Comparison of ENCODE assay signal across 28 cellular contexts in genomic region chr7:16399916-16400895, GRCh38. TPM values are rescaled to one million over a fixed set of nuclear protein-coding genes. Genes with fewer than 3 reads are reported as not detected.
DNase-seq lines count a peak whose midpoint lies in the region; FAIRE-seq and TF ChIP-seq lines count a peak whose summit lies in the region.
"Had no signal": no experiment of that assay in that cellular context is flagged by ENCODE, and none has a peak within 500 bp of the region (broad histone marks: within the 10 kb centered on the region; RNA-seq: fewer than 3 reads in every experiment).

No MANE protein-coding gene starts in this region.

- H3K27me3 Mint-ChIP-seq in progenitor cell of endocrine pancreas, result no peaks in the 10 kb centered on the region
- H3K27me3 Mint-ChIP-seq: activated CD4-positive, alpha-beta T cell treated with anti-CD3 and anti-CD28 coated beads for 36 hours had no signal

- no peaks in the 10 kb centered on the region for H4K20me1 ChIP-seq in endothelial cell of umbilical vein (replicated peaks; ENCODE audit: control insufficient read depth, extremely low read depth, insufficient read depth, low read length)

- peaks cover 43% of the 10 kb centered on the region for H3K36me3 Mint-ChIP-seq in progenitor cell of endocrine pancreas (ENCODE audit: insufficient read depth)

- no peaks in the 10 kb centered on the region for H3K9me1 ChIP-seq in endothelial cell of umbilical vein (replicated peaks; ENCODE audit: control insufficient read depth, extremely low read depth, insufficient read depth, low read length)

- TF ChIP-seq CTCF in endothelial cell of umbilical vein (IDR thresholded peaks at IDR 0.05; ENCODE audit: extremely low read depth in 1 of 2, insufficient read depth in 1 of 2, low read depth in 1 of 2, low read length in 2 of 2) (no peak), progenitor cell of endocrine pancreas (IDR thresholded peaks at IDR 0.05; ENCODE audit: unreplicated experiment) (no peak), D721Med (IDR thresholded peaks at IDR 0.05; ENCODE audit: insufficient read depth, missing control alignments) (no peak), BE2C (IDR thresholded peaks at IDR 0.05; ENCODE audit: low read depth, low read length) (no peak)

- H3K27ac ChIP-seq in endothelial cell of umbilical vein (ENCODE audit: insufficient read depth, low read depth, low read length), result no peak overlapping the region
- H3K27ac ChIP-seq: left ventricle myocardium inferior, neural progenitor cell, prostate gland, sigmoid colon, tibial nerve had no signal

- no peak for FAIRE-seq in endothelial cell of umbilical vein (lab: Jason Lieb, UNC)
- no peak for FAIRE-seq in D721Med (lab: Jason Lieb, UNC)
- FAIRE-seq: H54, RCC 7860 had no signal

- no peaks in the 10 kb centered on the region for H3K79me2 ChIP-seq in endothelial cell of umbilical vein (ENCODE audit: control insufficient read depth, insufficient read depth, low read length)

- no TSS peak for BruUV-seq in endothelial cell of umbilical vein (replicated peaks; lab: Mats Ljungman, UMichigan)

- no peak overlapping the region for H3K9ac ChIP-seq in endothelial cell of umbilical vein (replicated peaks; ENCODE audit: extremely low read depth, insufficient read depth, low read length)
- H3K9ac ChIP-seq: neural progenitor cell had no signal

- no peak overlapping the region for H3K4me2 ChIP-seq in endothelial cell of umbilical vein (ENCODE audit: insufficient read depth, low read length)
- H3K4me2 ChIP-seq: neural progenitor cell had no signal

- peaks cover 38% of the 10 kb centered on the region for H3K9me3 Mint-ChIP-seq in progenitor cell of endocrine pancreas (ENCODE audit: low read depth)

- H3K4me1 ChIP-seq in endothelial cell of umbilical vein (ENCODE audit: control insufficient read depth, extremely low read depth, insufficient read depth, low read length), result no peaks in the 10 kb centered on the region
- H3K4me1 ChIP-seq in BE2C, result no peaks in the 10 kb centered on the region
- H3K4me1 ChIP-seq: left ventricle myocardium inferior, neural progenitor cell, prostate gland, sigmoid colon, tibial nerve had no signal

- peak; percentile 37 for DNase-seq in H4 (ENCODE audit: low spot score)
- peak; percentile 3 for DNase-seq in SK-N-DZ (ENCODE audit: low spot score)
- peak; percentile 1 for DNase-seq in endothelial cell of umbilical vein (ENCODE audit: low read depth, low spot score)
- no peak for DNase-seq in progenitor cell of endocrine pancreas (ENCODE audit: low spot score, unreplicated experiment)
- DNase-seq in D721Med (ENCODE audit: insufficient read length, low spot score), result no peak
- DNase-seq in HuH-7.5 (ENCODE audit: low spot score), result no peak
- DNase-seq in BE2C, result no peak
- DNase-seq: activated CD4-positive, alpha-beta T cell treated with anti-CD3 and anti-CD28 coated beads for 36 hours; activated naive CD4-positive, alpha-beta T cell treated with anti-CD3 and anti-CD28 coated beads, Interleukin-2, amount 50 U/mL, for 16 hours; amniotic stem cell; DMS79 treated with DMSO at 0.1 percent for 48 hours; glutamatergic neuron; islet precursor cell; left ventricle myocardium inferior; mesenchymal stem cell; NCI-H1048; NCI-H1694; SIG-M5; sigmoid colon; stimulated activated CD4-positive, alpha-beta T cell treated with anti-CD3 and anti-CD28 coated beads, Interleukin-12 subunit alpha, Interleukin-12 subunit beta, amount 100 ng/mL, for 4 hours; stimulated activated CD4-positive, alpha-beta T cell treated with anti-CD3 and anti-CD28 coated beads, Interleukin-2, amount 100 ng/mL, for 48 hours; SW 1271 had no signal

- no peak for TF ChIP-seq POLR2A in endothelial cell of umbilical vein (IDR thresholded peaks at IDR 0.05; ENCODE audit: low read depth, low read length)

- no peaks in the 10 kb centered on the region for H3K27me3 ChIP-seq in endothelial cell of umbilical vein (ENCODE audit: control insufficient read depth in 2 of 2, insufficient read depth in 2 of 2, low read length in 2 of 2)
- H3K27me3 ChIP-seq in BE2C, result no peaks in the 10 kb centered on the region
- H3K27me3 ChIP-seq: neural progenitor cell, sigmoid colon, tibial nerve had no signal

- H2AFZ ChIP-seq in endothelial cell of umbilical vein (ENCODE audit: low read depth, low read length), result no peak overlapping the region
- H2AFZ ChIP-seq: neural progenitor cell had no signal

- H3K4me3 ChIP-seq in endothelial cell of umbilical vein (replicated peaks in 1 of 3; ENCODE audit: insufficient read depth in 1 of 3, low read depth in 1 of 3, low read length in 3 of 3) (no peak overlapping the region), BE2C (ENCODE audit: low read depth, low read length) (no peak overlapping the region)
- H3K4me3 ChIP-seq: left ventricle myocardium inferior, neural progenitor cell, prostate gland, sigmoid colon, tibial nerve had no signal

- no peak overlapping the region for H3K4me3 Mint-ChIP-seq in progenitor cell of endocrine pancreas (ENCODE audit: low read depth)
- H3K4me3 Mint-ChIP-seq: activated CD4-positive, alpha-beta T cell treated with anti-CD3 and anti-CD28 coated beads for 36 hours; neural progenitor cell had no signal

- POLR2A ChIA-PET in endothelial cell of umbilical vein (lab: Charles Lee), result no interaction called here

- no peaks in the 10 kb centered on the region for H3K36me3 ChIP-seq in endothelial cell of umbilical vein (ENCODE audit: control insufficient read depth in 2 of 2, extremely low read depth in 1 of 2, insufficient read depth in 2 of 2, low read length in 2 of 2)
- H3K36me3 ChIP-seq in BE2C, result no peaks in the 10 kb centered on the region
- H3K36me3 ChIP-seq: neural progenitor cell, prostate gland, sigmoid colon had no signal

- intact Hi-C loops in endothelial cell of umbilical vein (cut with micrococcal nuclease), result no loop called here

- H3K4me1 Mint-ChIP-seq in progenitor cell of endocrine pancreas (ENCODE audit: low read depth), result no peaks in the 10 kb centered on the region
- H3K4me1 Mint-ChIP-seq: activated CD4-positive, alpha-beta T cell treated with anti-CD3 and anti-CD28 coated beads for 36 hours; neural progenitor cell had no signal

- peak overlapping the region; percentile 86 for H3K27ac Mint-ChIP-seq in progenitor cell of endocrine pancreas
- H3K27ac Mint-ChIP-seq: activated CD4-positive, alpha-beta T cell treated with anti-CD3 and anti-CD28 coated beads for 36 hours; activated T-helper 2 cell treated with anti-CD3 and anti-CD28 coated beads, Interferon-gamma antibody, Interleukin-2, Interleukin-4, amounts not matched to agents 10 μg/mL and 5 μg/mL and 100 μg/mL, durations not matched to agents 14 hours and 24 hours and 36 hours; neural progenitor cell had no signal

- CTCF ChIA-PET in endothelial cell of umbilical vein (lab: Charles Lee), result no interaction called here

- H3K9me3 ChIP-seq in endothelial cell of umbilical vein (replicated peaks; ENCODE audit: control insufficient read depth, insufficient read depth, low read length), result no peaks in the 10 kb centered on the region
- peaks cover 15% of the 10 kb centered on the region for H3K9me3 ChIP-seq in BE2C
- H3K9me3 ChIP-seq: prostate gland had no signal

- dilution Hi-C loops in endothelial cell of umbilical vein (cut with MboI; ENCODE audit: extremely low pct_ligation_motif_present, low sequenced_read_pairs), result no loop called here

TF ChIP-seq in endothelial cell of umbilical vein, 7 proteins besides CTCF, POLR2A, EP300 and RAD21:
- TF ChIP-seq, protein P1, sequence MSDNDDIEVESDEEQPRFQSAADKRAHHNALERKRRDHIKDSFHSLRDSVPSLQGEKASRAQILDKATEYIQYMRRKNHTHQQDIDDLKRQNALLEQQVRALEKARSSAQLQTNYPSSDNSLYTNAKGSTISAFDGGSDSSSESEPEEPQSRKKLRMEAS (IDR thresholded peaks at IDR 0.05; ENCODE audit: insufficient read depth, insufficient read length), result peak; percentile 10
- no peak for TF ChIP-seq EZH2 (IDR thresholded peaks at IDR 0.05; ENCODE audit: borderline replicate concordance, low read depth, low read length, severe bottlenecking)
- TF ChIP-seq POLR2AphosphoS5 (IDR thresholded peaks at IDR 0.05; ENCODE audit: insufficient read depth, low read depth, low read length), result no peak
- TF ChIP-seq FOS (IDR thresholded peaks at IDR 0.05; ENCODE audit: borderline replicate concordance, insufficient read depth, low read length), result no peak

RNA-seq across cellular contexts. Expression of gene CRPPA, which starts 21.1 kb away (rescaled TPM):
- 0.12 TPM in 1 of 2 replicates, not detected in the other for total RNA-seq in H4 (2014; rRNA removed; shearing (Covaris generic))
- 0.48 and 0.68 TPM in 2 replicates for polyA plus RNA-seq in SK-N-DZ (2014; cell fraction: cytosol; rRNA removed)
- polyA plus RNA-seq in SK-N-DZ (2014; cell fraction: nucleus; rRNA removed), result 0.08 and 0.57 TPM in 2 replicates
- 2.9 and 3.5 TPM in 2 replicates for total RNA-seq in endothelial cell of umbilical vein
- polyA plus RNA-seq in endothelial cell of umbilical vein, result 0.58 and 0.64 TPM in 2 replicates
- 0.65 and 0.81 TPM in 2 replicates for polyA plus RNA-seq in endothelial cell of umbilical vein (2011; cell fraction: cytosol; rRNA removed)
- polyA plus RNA-seq in endothelial cell of umbilical vein (2011; cell fraction: nucleus; rRNA removed), result 1.6 and 2.1 TPM in 2 replicates
- polyA plus RNA-seq in endothelial cell of umbilical vein (2012), result 0.61 and 1.4 TPM in 2 replicates
- 2.2 TPM in 2 replicates for polyA minus RNA-seq in endothelial cell of umbilical vein
- not detected for polyA minus RNA-seq in endothelial cell of umbilical vein (2011; cell fraction: cytosol; rRNA and poly(A)+ RNA removed)
- polyA minus RNA-seq in endothelial cell of umbilical vein (2011; cell fraction: nucleus; rRNA and poly(A)+ RNA removed), result 11.1 and 12.8 TPM in 2 replicates
- 3.8 and 4.5 TPM in 2 replicates for total RNA-seq in progenitor cell of endocrine pancreas
- 2.8 TPM for polyA plus RNA-seq in BE2C (2012; ENCODE audit: insufficient read depth, insufficient read length, low read depth)

Comparison
In these comparisons a context has a peak if more than half of its experiments do, and no peak if none do; other contexts are left out.
1. DNase-seq: peak in H4 (single experiment), SK-N-DZ (single experiment) and endothelial cell of umbilical vein (single experiment); none in progenitor cell of endocrine pancreas (single experiment), D721Med (single experiment), HuH-7.5 (single experiment) and BE2C (single experiment).